18 cellular contexts compared by ENCODE assay signal in genomic region chr5:157126-157715, GRCh38. TPM values are rescaled to one million over a fixed set of nuclear protein-coding genes. Genes with fewer than 3 reads are reported as not detected.
DNase-seq lines count a peak whose midpoint lies in the region; ATAC-seq and TF ChIP-seq lines count a peak whose summit lies in the region.
"Had no signal": no experiment of that assay in that cellular context is flagged by ENCODE, and none has a peak within 500 bp of the region (broad histone marks: within the 10 kb centered on the region; RNA-seq: fewer than 3 reads in every experiment).

No MANE protein-coding gene starts in this region.

- H3K4me3 ChIP-seq in BLaER1 (no peak overlapping the region; the same call in 1 of the 2 replicates), H7 (ENCODE audit: insufficient read depth, low read depth, low read length) (no peak overlapping the region)
- H3K4me3 ChIP-seq: HAP-1, PC-9 had no signal

- no peak overlapping the region for H3K27ac Mint-ChIP-seq in osteocyte (ENCODE audit: unreplicated experiment)

- H3K4me1 ChIP-seq in BLaER1, result peaks cover 100% of the 10 kb centered on the region
- H3K4me1 ChIP-seq: Caco-2, HAP-1 had no signal

- H3K27me3 ChIP-seq in BLaER1 (no peaks in the 10 kb centered on the region), H7 (ENCODE audit: control insufficient read depth, insufficient read depth, low read length) (no peaks in the 10 kb centered on the region)

- no peak for ATAC-seq in GM19397 (IDR thresholded peaks at IDR 0.05; ENCODE audit: unreplicated experiment)

- peaks cover 21% of the 10 kb centered on the region for H4K20me1 ChIP-seq in BLaER1

- no peak for TF ChIP-seq CTCF in osteocyte (IDR thresholded peaks at IDR 0.05)

- peaks cover 3% of the 10 kb centered on the region for H3K27me3 Mint-ChIP-seq in osteocyte (ENCODE audit: unreplicated experiment)

- peak overlapping the region; percentile 45 for H3K9ac ChIP-seq in BLaER1

- peak overlapping the region; percentile 82 for H3K4me2 ChIP-seq in BLaER1
- H3K4me2 ChIP-seq: PC-9 had no signal

- peak overlapping the region; percentile 85 for H3K27ac ChIP-seq in BLaER1
- H3K27ac ChIP-seq: PC-9 had no signal

- H3K4me3 Mint-ChIP-seq in osteocyte (ENCODE audit: unreplicated experiment), result no peak overlapping the region

- H3K36me3 Mint-ChIP-seq in osteocyte (ENCODE audit: unreplicated experiment), result peaks cover 5% of the 10 kb centered on the region

- peaks cover 37% of the 10 kb centered on the region for H3K4me1 Mint-ChIP-seq in osteocyte (ENCODE audit: unreplicated experiment)

- DNase-seq in H7 (peak; percentile 18), ecto neural progenitor cell (ENCODE audit: low spot score) (peak; percentile 29), osteocyte (ENCODE audit: extremely low spot score, unreplicated experiment) (peak; percentile 59), middle frontal gyrus (ENCODE audit: extremely low spot score, low spot score) (no peak), NCI-H1436 (lab: John Stamatoyannopoulos, UW) (no peak)
- DNase-seq: EL, NCI-H1092, NCI-H1694, NCI-H2107, NCI-H2227 treated with DMSO at 0.1 percent for 48 hours, NCI-H524, PC-9 had no signal

- H3K9me3 ChIP-seq in BLaER1, result no peaks in the 10 kb centered on the region
- H3K9me3 ChIP-seq: Caco-2, HAP-1 had no signal

- H3K36me3 ChIP-seq in BLaER1 (peaks cover 74% of the 10 kb centered on the region), H7 (replicated peaks; ENCODE audit: control insufficient read depth, insufficient read depth, low read length) (peaks cover 37% of the 10 kb centered on the region)

- H3K9me3 Mint-ChIP-seq in osteocyte (ENCODE audit: unreplicated experiment), result no peaks in the 10 kb centered on the region

RNA-seq across cellular contexts. Expression of gene LRRC14B, which starts 34.1 kb away (rescaled TPM):
- 0.44 TPM in 1 of 2 replicates, not detected in the other for total RNA-seq in H7 (2014; rRNA removed; shearing (Covaris generic))
- not detected in 2 replicates for total RNA-seq in osteocyte
- total RNA-seq: A673, Caco-2, MCF 10A, PC-9 had no signal

Comparison
In these comparisons a context has a peak if more than half of its experiments do, and no peak if none do; other contexts are left out.
1. DNase-seq: peak in H7 (single experiment), ecto neural progenitor cell (single experiment) and osteocyte (single experiment); none in middle frontal gyrus (single experiment) and NCI-H1436 (single experiment).